Comparison of ENCODE assay signal across 8 cellular contexts in genomic region chr13:33817513-33817842, GRCh38. TPM values are rescaled to one million over a fixed set of nuclear protein-coding genes. Genes with fewer than 3 reads are reported as not detected.
DNase-seq lines count a peak whose midpoint lies in the region; ATAC-seq, FAIRE-seq and TF ChIP-seq lines count a peak whose summit lies in the region.

No MANE protein-coding gene starts in this region.

- H3K79me2 ChIP-seq in HepG2 (ENCODE audit: insufficient read depth, low read length), result peaks cover 38% of the 10 kb centered on the region

- H3K27me3 Mint-ChIP-seq in activated naive CD8-positive, alpha-beta T cell treated with anti-CD3 and anti-CD28 coated beads for 36 hours, result no peaks in the 10 kb centered on the region

- no peaks in the 10 kb centered on the region for H4K20me1 ChIP-seq in HepG2 (ENCODE audit: insufficient read depth, low read length)

- no peak for TF ChIP-seq POLR2A in HepG2 (IDR thresholded peaks at IDR 0.05; ENCODE audit: insufficient read depth in 1 of 2, low read depth in 2 of 2, low read length in 2 of 2)
- TF ChIP-seq POLR2A in uterus (IDR thresholded peaks at IDR 0.05), result no peak

- H3K36me3 ChIP-seq in HepG2 (replicated peaks in 1 of 2; ENCODE audit: control insufficient read depth in 1 of 2, insufficient read depth in 2 of 2, low read length in 2 of 2) (peaks cover 3 to 17% of the 10 kb centered on the region in 2 experiments; a peak in 2 of 5 replicates), uterus (no peaks in the 10 kb centered on the region)

- POLR2A ChIA-PET in HepG2 (lab: Yijun Ruan, JAX), result interaction anchor here (0.9 to 1.7 kb wide), 5 partner anchors 10 to 138 kb away, joined by 3 to 5 read pairs (median 5); no protein-coding TSS in a partner anchor

- peak overlapping the region; percentile 82 for H3K9ac ChIP-seq in HepG2 (ENCODE audit: insufficient read depth, low read depth, low read length)

- in situ Hi-C loops in HepG2 (cut with HindIII; ENCODE audit: extremely low pct_ligation_motif_present, low pct_unique_long_range_greater_than_20kb), result no loop called here

- intact Hi-C loops in HepG2 (cut with micrococcal nuclease; ENCODE audit: unreplicated experiment) (loop anchor here (5.0 kb wide), 2 partner anchors 55 to 275 kb away; no protein-coding TSS in a partner anchor), uterus (cut with DNase I; ENCODE audit: low total_unique reads) (no loop called here)

- CTCF ChIA-PET in HepG2 (lab: Yijun Ruan, JAX; ENCODE audit: low intra/inter-chr PET ratio, low total read pairs), result no interaction called here

- no peak overlapping the region for H2AFZ ChIP-seq in HepG2 (ENCODE audit: low read length)

- peak overlapping the region; percentile 98 for H3K4me3 Mint-ChIP-seq in activated naive CD8-positive, alpha-beta T cell treated with anti-CD3 and anti-CD28 coated beads for 36 hours

- H3K4me2 ChIP-seq in HepG2 (ENCODE audit: low read depth, low read length), result peak overlapping the region; percentile 74

- ATAC-seq in HG03045 (IDR thresholded peaks at IDR 0.05; ENCODE audit: unreplicated experiment) (peak; percentile 2), HepG2 (no peak), GM21390 (IDR thresholded peaks at IDR 0.05; ENCODE audit: unreplicated experiment) (no peak), GM19023 (IDR thresholded peaks at IDR 0.05; ENCODE audit: unreplicated experiment) (no peak)

- peaks cover 24% of the 10 kb centered on the region for H3K4me1 Mint-ChIP-seq in activated naive CD8-positive, alpha-beta T cell treated with anti-CD3 and anti-CD28 coated beads for 36 hours

- H3K9me3 ChIP-seq in HepG2 (ENCODE audit: low read length) (no peaks in the 10 kb centered on the region), uterus (no peaks in the 10 kb centered on the region)

- 41% methylated on average over 3 of the region's 3 CpGs for WGBS in HepG2 (ENCODE audit: low lambda C conversion rate)

- no peak for TF ChIP-seq RAD21 in HepG2 (CRISPR knock-in tag; IDR thresholded peaks at IDR 0.05)

- H3K4me3 ChIP-seq in GM08714 (ENCODE audit: low read length) (peak overlapping the region; percentile 94; the same call in 1 of the 2 replicates), HepG2 (replicated peaks in 1 of 3; ENCODE audit: insufficient read depth in 1 of 3, low read depth in 2 of 3, low read length in 3 of 3) (peak overlapping the region; percentile 65 to 90 (median 77); a peak in 5 of 6 replicates), uterus (peak overlapping the region; percentile 58 to 79)

- no peak for TF ChIP-seq EP300 in HepG2 (IDR thresholded peaks at IDR 0.05; ENCODE audit: low read depth in 2 of 2, low read length in 2 of 2)
- TF ChIP-seq EP300 in HepG2 (CRISPR knock-in tag; IDR thresholded peaks at IDR 0.05; ENCODE audit: borderline replicate concordance), result no peak

- TF ChIP-seq CTCF in HepG2 (CRISPR knock-in tag; IDR thresholded peaks at IDR 0.05) (no peak), uterus (IDR thresholded peaks at IDR 0.05) (no peak)

- peaks cover 55% of the 10 kb centered on the region for H3K4me1 ChIP-seq in HepG2 (ENCODE audit: insufficient read depth, low read length)
- no peaks in the 10 kb centered on the region for H3K4me1 ChIP-seq in uterus

- H3K9me3 Mint-ChIP-seq in activated naive CD8-positive, alpha-beta T cell treated with anti-CD3 and anti-CD28 coated beads for 36 hours, result no peaks in the 10 kb centered on the region

- DNase-seq in activated naive CD8-positive, alpha-beta T cell treated with anti-CD3 and anti-CD28 coated beads for 36 hours, result no peak
- DNase-seq in HepG2 (ENCODE audit: low spot score) (no peak), uterus (no peak), NCI-H2171 (lab: John Stamatoyannopoulos, UW) (no peak)

- H3K36me3 Mint-ChIP-seq in activated naive CD8-positive, alpha-beta T cell treated with anti-CD3 and anti-CD28 coated beads for 36 hours, result peaks cover 37% of the 10 kb centered on the region

- no peaks in the 10 kb centered on the region; a peak in 1 of 5 replicates for H3K27me3 ChIP-seq in HepG2 (ENCODE audit: control insufficient read depth in 1 of 2, insufficient read depth in 2 of 2, low read length in 2 of 2)
- no peaks in the 10 kb centered on the region for H3K27me3 ChIP-seq in uterus

- peak overlapping the region; percentile 77 for H3K27ac ChIP-seq in HepG2 (ENCODE audit: extremely low read length, insufficient read depth, low read length)
- peak overlapping the region; percentile 58 to 67 for H3K27ac ChIP-seq in uterus

- TSS peak; percentile 98 for BruUV-seq in HepG2 (replicated peaks; lab: Mats Ljungman, UMichigan)

- H3K27ac Mint-ChIP-seq in activated naive CD8-positive, alpha-beta T cell treated with anti-CD3 and anti-CD28 coated beads for 36 hours, result peak overlapping the region; percentile 95

- FAIRE-seq in HepG2 (lab: Jason Lieb, UNC), result no peak

TF ChIP-seq in HepG2, 621 proteins besides CTCF, POLR2A, EP300 and RAD21:
- TF ChIP-seq, protein P1, sequence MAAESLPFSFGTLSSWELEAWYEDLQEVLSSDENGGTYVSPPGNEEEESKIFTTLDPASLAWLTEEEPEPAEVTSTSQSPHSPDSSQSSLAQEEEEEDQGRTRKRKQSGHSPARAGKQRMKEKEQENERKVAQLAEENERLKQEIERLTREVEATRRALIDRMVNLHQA (CRISPR knock-in tag; IDR thresholded peaks at IDR 0.05), result 0 out of 2 replicates have a peak, but pooled peaks have one; percentile 2
- TF ChIP-seq ZNF350 (CRISPR knock-in tag; IDR thresholded peaks at IDR 0.05; ENCODE audit: borderline replicate concordance, low read depth) (no peak), CHD4 (IDR thresholded peaks at IDR 0.05; ENCODE audit: borderline replicate concordance, low read length) (0 out of 2 replicates have a peak, but pooled peaks have one; percentile 25)
- TF ChIP-seq, protein P2, sequence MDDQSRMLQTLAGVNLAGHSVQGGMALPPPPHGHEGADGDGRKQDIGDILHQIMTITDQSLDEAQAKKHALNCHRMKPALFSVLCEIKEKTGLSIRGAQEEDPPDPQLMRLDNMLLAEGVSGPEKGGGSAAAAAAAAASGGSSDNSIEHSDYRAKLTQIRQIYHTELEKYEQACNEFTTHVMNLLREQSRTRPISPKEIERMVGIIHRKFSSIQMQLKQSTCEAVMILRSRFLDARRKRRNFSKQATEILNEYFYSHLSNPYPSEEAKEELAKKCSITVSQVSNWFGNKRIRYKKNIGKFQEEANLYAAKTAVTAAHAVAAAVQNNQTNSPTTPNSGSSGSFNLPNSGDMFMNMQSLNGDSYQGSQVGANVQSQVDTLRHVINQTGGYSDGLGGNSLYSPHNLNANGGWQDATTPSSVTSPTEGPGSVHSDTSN (CRISPR knock-in tag; IDR thresholded peaks at IDR 0.05; ENCODE audit: borderline replicate concordance), result no peak

RNA-seq across cellular contexts. Expression of gene RFC3, which starts 0.5 kb away (rescaled TPM):
- total RNA-seq in activated naive CD8-positive, alpha-beta T cell treated with anti-CD3 and anti-CD28 coated beads for 36 hours, result 10 to 100 TPM; 77.5 to 78.5 TPM
- total RNA-seq in HepG2 (2016; rRNA removed; fragmentation: Illumina TruSeq; extraction: Trizol) (55.7 and 80.1 TPM in 2 replicates), uterus (10 to 100 TPM in 2 of 4 donors, 1 to 10 TPM in 2; 4.4 to 39.7 (median 8.8) TPM)
- total RNA-seq in HepG2 (2016; cell fraction: cytosol; rRNA removed; fragmentation: Illumina TruSeq; extraction: Trizol; ENCODE audit: low read depth), result 9.2 and 9.8 TPM in 2 replicates
- total RNA-seq in HepG2 (2016; cell fraction: insoluble cytoplasmic fraction; rRNA removed; fragmentation: Illumina TruSeq; extraction: Trizol), result 55.6 and 78.6 TPM in 2 replicates
- 17.3 and 19.4 TPM in 2 replicates for total RNA-seq in HepG2 (2016; cell fraction: membrane; rRNA removed; fragmentation: Illumina TruSeq; extraction: Trizol)
- total RNA-seq in HepG2 (2016; cell fraction: nucleus; rRNA removed; fragmentation: Illumina TruSeq; extraction: Trizol), result 88.7 and 100 TPM in 2 replicates
- polyA plus RNA-seq in HepG2 (2011; rRNA removed), result 10.3 and 16.0 TPM in 2 replicates
- polyA plus RNA-seq in HepG2 (2011; cell fraction: cytosol; rRNA removed), result 7.9 and 8.1 TPM in 2 replicates
- polyA plus RNA-seq in HepG2 (2011; cell fraction: nucleus; rRNA removed), result 13.3 and 17.4 TPM in 2 replicates
- polyA plus RNA-seq in HepG2 (2012), result 9.4 and 21.3 TPM in 2 replicates
- polyA plus RNA-seq in HepG2 (2016; cell fraction: cytosol; fragmentation: Illumina TruSeq; extraction: Trizol; ENCODE audit: low read depth), result 3.6 and 3.7 TPM in 2 replicates
- polyA plus RNA-seq in HepG2 (2016; cell fraction: insoluble cytoplasmic fraction; fragmentation: Illumina TruSeq; extraction: Trizol; ENCODE audit: low read depth), result 80.2 and 84.4 TPM in 2 replicates
- polyA plus RNA-seq in HepG2 (2016; cell fraction: membrane; fragmentation: Illumina TruSeq; extraction: Trizol; ENCODE audit: low read depth), result 10.4 and 10.6 TPM in 2 replicates
- 46.4 and 49.2 TPM in 2 replicates for polyA plus RNA-seq in HepG2 (2016; cell fraction: nucleus; fragmentation: Illumina TruSeq; extraction: Trizol; ENCODE audit: insufficient read depth, low read depth)
- polyA minus RNA-seq in HepG2 (2011; rRNA and poly(A)+ RNA removed; ENCODE audit: low replicate concordance), result 12.9 and 24.6 TPM in 2 replicates
- 10.2 and 17.7 TPM in 2 replicates for polyA minus RNA-seq in HepG2 (2011; cell fraction: cytosol; rRNA and poly(A)+ RNA removed)
- 89.3 and 136 TPM in 2 replicates for polyA minus RNA-seq in HepG2 (2011; cell fraction: nucleus; rRNA and poly(A)+ RNA removed)
